8 cellular contexts compared by ENCODE assay signal in the genomic region with DNA sequence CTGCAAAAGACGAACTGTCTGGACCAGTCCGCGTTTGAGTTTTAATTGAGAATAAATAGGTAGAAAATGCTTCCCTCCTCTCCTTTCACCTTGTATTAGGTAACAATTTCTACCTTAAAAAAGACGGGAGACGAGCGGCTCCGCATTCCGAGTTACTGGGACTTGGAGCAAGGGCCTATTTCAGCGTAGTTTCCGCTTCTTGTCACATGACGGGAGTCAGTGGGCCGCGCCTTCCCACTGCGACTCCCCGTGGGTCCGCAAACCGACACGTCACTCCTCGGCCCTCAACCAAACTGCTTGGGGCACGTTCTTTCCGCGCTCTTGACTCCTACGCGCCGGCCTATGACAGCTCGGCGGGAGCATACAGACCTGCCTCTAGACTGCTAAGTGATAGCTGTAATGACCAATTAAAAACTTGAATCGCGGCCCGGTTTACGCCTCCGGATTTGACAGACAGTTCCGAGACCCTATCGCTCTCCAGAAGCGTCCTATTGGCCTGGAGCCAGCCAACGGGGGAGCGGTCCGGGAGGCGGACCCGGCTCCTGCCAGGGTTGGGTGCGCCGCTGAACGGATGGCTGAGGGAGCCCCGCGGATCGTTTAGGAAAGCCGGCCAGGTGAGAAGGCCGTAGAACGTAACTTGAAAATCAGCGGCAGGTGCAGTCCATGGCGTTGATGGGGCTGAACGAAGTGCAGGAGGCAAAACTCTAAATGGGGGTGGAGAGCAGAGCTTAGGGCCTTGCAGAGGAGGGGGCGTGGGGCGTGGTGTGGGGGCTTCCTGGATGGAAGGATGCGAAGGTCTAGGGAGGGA. TPM values are rescaled to one million over a fixed set of nuclear protein-coding genes. Genes with fewer than 3 reads are reported as not detected.
DNase-seq lines count a peak whose midpoint lies in the region; ATAC-seq lines count a peak whose summit lies in the region.

STT3A (plus strand) TSS at position 548 of the 808 bp plus-strand sequence. CDS start 3,064 bp downstream, outside the sequence.

- H3K27me3 ChIP-seq in rectal smooth muscle tissue (ENCODE audit: control insufficient read depth, insufficient read depth, low read length) (no peaks in the 10 kb centered on the region), aorta (ENCODE audit: control insufficient read depth in 1 of 2, insufficient read depth in 2 of 2, low read length in 1 of 2) (no peaks in the 10 kb centered on the region)

- intact Hi-C loops in aorta (cut with DNase I): loop anchor here in 1 of 2 donors (5.0 to 10.0 kb wide), 5 partner anchors 35 to 622 kb away; partner anchors contain the start of genes CHEK1, FAM118B, RPUSD4 and TMEM218

- H3K9me3 ChIP-seq in aorta (ENCODE audit: control insufficient read depth, low read length): no peaks in the 10 kb centered on the region

- ATAC-seq in GM18508 (IDR thresholded peaks at IDR 0.05; ENCODE audit: insufficient read depth, unreplicated experiment) (peak; percentile 97), HG03025 (IDR thresholded peaks at IDR 0.05; ENCODE audit: low FRiP score, unreplicated experiment) (peak; percentile 98), aorta (ENCODE audit: low FRiP score) (peak; percentile 100)

- H3K4me3 ChIP-seq in rectal smooth muscle tissue (ENCODE audit: low read length) (peak within 1 kb of the TSS; percentile 97), aorta (ENCODE audit: low read length in 2 of 2) (peak within 1 kb of the TSS; percentile 75 to 84)

- H3K4me1 ChIP-seq in rectal smooth muscle tissue (ENCODE audit: control insufficient read depth, insufficient read depth, low read length): peaks cover 8% of the 10 kb centered on the region
- peaks cover 0 to 1% of the 10 kb centered on the region in 2 donors for H3K4me1 ChIP-seq in aorta (ENCODE audit: control insufficient read depth in 1 of 2, insufficient read depth in 2 of 2, low read length in 2 of 2)

- H3K9ac ChIP-seq in rectal smooth muscle tissue (ENCODE audit: low read length): peak within 1 kb of the TSS; percentile 96

- peaks cover 5% of the 10 kb centered on the region for H3K36me3 ChIP-seq in rectal smooth muscle tissue (ENCODE audit: control insufficient read depth, insufficient read depth, low read length)
- H3K36me3 ChIP-seq in aorta (ENCODE audit: control insufficient read depth in 1 of 2, insufficient read depth in 2 of 2, low read length in 1 of 2): no peaks in the 10 kb centered on the region

- DNase-seq in NCI-H2081 (lab: John Stamatoyannopoulos, UW) (peak; percentile 100), T1000 (lab: John Stamatoyannopoulos, UW) (peak; percentile 94), astrocyte of the hippocampus (ENCODE audit: low read depth, low spot score) (peak; percentile 100), hepatic stellate cell (ENCODE audit: low spot score) (peak; percentile 96), aorta (peak; percentile 99 to 100)

- WGBS in aorta, 2 donors: 0% methylated on average over 55 of the region's 55 CpGs

- peak within 1 kb of the TSS; percentile 95 for H3K27ac ChIP-seq in rectal smooth muscle tissue (ENCODE audit: low read depth, low read length)
- peak within 1 kb of the TSS; percentile 94 to 99 for H3K27ac ChIP-seq in aorta (ENCODE audit: low read depth in 1 of 2, low read length in 2 of 2)

RNA-seq across cellular contexts. Expression of gene STT3A, which starts in this region (rescaled TPM):
- total RNA-seq in aorta: 100 to 1,000 TPM; 105 to 112 TPM
- polyA plus RNA-seq in aorta: 10 to 100 TPM; 19.8 to 61.4 TPM

Comparison
In these comparisons a context has a peak if more than half of its experiments do, and no peak if none do; other contexts are left out.
1. Peak in every context shown above with its lines: DNase-seq, ATAC-seq, H3K4me3 ChIP-seq and H3K27ac ChIP-seq.